ENCODE assay signal across 1 cellular context in genomic region chr7:71245038-71245437, GRCh38.
TF ChIP-seq lines count a peak whose summit lies in the region.

No MANE protein-coding gene starts in this region.

TF ChIP-seq in GM23338, 12 proteins besides CTCF, POLR2A, EP300 and RAD21 (continued from another document):
- TF ChIP-seq NANOG (IDR thresholded peaks at IDR 0.05; ENCODE audit: borderline replicate concordance), result no peak
- TF ChIP-seq POLR2AphosphoS5 (IDR thresholded peaks at IDR 0.05; ENCODE audit: low read depth), result no peak
